In the genomic region with DNA sequence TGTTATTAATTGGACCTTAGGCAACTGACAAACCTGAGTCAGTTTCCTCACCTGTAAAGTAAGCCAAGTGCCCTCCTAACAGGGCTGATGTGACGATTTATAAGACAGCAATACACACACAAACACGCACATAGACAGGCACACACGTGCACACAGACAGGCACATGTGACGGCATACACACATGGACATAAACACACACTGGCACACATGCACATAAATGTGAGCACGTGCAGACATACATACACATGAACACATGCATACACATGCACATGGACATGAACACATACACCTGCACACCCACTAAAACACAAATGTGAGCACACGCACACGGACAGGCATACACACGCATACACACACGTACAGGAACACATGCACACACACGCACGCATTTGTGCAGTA, we compare ENCODE assay signal across 1 cellular context.
TF ChIP-seq lines count a peak whose summit lies in the region.

No MANE protein-coding gene starts in this region.

TF ChIP-seq in HepG2, 621 proteins besides CTCF, POLR2A, EP300 and RAD21:
- no peak for TF ChIP-seq ZNF768 (CRISPR knock-in tag; IDR thresholded peaks at IDR 0.05)
- no peak for TF ChIP-seq ZMAT3 (CRISPR knock-in tag; conservative IDR thresholded peaks at IDR 0.05)
- TF ChIP-seq ZFP36L2 (CRISPR knock-in tag; IDR thresholded peaks at IDR 0.05) = no peak
- TF ChIP-seq, protein P1, sequence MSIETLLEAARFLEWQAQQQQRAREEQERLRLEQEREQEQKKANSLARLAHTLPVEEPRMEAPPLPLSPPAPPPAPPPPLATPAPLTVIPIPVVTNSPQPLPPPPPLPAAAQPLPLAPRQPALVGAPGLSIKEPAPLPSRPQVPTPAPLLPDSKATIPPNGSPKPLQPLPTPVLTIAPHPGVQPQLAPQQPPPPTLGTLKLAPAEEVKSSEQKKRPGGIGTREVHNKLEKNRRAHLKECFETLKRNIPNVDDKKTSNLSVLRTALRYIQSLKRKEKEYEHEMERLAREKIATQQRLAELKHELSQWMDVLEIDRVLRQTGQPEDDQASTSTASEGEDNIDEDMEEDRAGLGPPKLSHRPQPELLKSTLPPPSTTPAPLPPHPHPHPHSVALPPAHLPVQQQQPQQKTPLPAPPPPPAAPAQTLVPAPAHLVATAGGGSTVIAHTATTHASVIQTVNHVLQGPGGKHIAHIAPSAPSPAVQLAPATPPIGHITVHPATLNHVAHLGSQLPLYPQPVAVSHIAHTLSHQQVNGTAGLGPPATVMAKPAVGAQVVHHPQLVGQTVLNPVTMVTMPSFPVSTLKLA (IDR thresholded peaks at IDR 0.05) = peak; percentile 99
- TF ChIP-seq, protein P2, sequence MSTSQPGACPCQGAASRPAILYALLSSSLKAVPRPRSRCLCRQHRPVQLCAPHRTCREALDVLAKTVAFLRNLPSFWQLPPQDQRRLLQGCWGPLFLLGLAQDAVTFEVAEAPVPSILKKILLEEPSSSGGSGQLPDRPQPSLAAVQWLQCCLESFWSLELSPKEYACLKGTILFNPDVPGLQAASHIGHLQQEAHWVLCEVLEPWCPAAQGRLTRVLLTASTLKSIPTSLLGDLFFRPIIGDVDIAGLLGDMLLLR (CRISPR knock-in tag; IDR thresholded peaks at IDR 0.05) = no peak
- no peak for TF ChIP-seq FOXJ3 (CRISPR knock-in tag; IDR thresholded peaks at IDR 0.05; ENCODE audit: borderline replicate concordance)
- TF ChIP-seq ZNF569 (CRISPR knock-in tag; IDR thresholded peaks at IDR 0.05; ENCODE audit: borderline replicate concordance) = no peak
- TF ChIP-seq CEBPG (CRISPR knock-in tag; IDR thresholded peaks at IDR 0.05) = no peak
- TF ChIP-seq HCFC1 (IDR thresholded peaks at IDR 0.05; ENCODE audit: low read depth, low read length) = no peak
